12 cellular contexts compared by ENCODE assay signal in the genomic region with DNA sequence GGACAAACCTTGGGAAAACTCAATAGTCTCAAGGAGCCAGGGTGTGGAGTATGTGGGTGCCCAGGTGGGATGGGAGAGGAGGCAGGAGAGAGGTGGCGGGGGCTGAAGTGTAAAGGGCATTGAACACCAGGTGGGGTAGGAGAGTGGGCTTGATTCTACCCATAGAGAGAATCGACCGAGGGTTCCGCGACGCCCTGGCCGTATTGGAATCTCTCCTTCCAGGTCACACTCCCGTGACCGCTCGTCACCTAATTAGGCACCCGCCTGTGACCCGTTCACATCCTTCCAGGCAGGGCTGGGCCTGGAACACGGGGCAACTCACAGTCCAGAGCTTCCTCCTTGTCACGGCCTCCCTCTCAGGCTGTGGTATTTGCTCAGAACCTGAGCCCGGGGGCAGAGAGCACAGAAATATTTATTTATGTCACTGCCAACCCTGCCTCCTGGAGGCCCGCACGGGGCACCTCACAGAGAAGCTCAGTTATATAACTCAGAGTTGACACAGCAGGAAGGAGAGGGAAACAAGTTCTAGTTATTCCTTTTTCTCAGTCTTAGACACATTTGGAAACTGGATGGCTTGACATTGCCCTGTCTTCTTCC. TPM values are rescaled to one million over a fixed set of nuclear protein-coding genes. Genes with fewer than 3 reads are reported as not detected.
DNase-seq lines count a peak whose midpoint lies in the region; ATAC-seq and TF ChIP-seq lines count a peak whose summit lies in the region.
"Had no signal": no experiment of that assay in that cellular context is flagged by ENCODE, and none has a peak within 500 bp of the region (broad histone marks: within the 10 kb centered on the region; RNA-seq: fewer than 3 reads in every experiment).

No MANE protein-coding gene starts in this region.

- no peak overlapping the region for H3K4ac ChIP-seq in neuronal stem cell (ENCODE audit: low read length)

- no peak overlapping the region for H4K8ac ChIP-seq in neuronal stem cell (ENCODE audit: low read depth, low read length)

- ATAC-seq in GM21529 (IDR thresholded peaks at IDR 0.05; ENCODE audit: unreplicated experiment), result no peak
- no peak for ATAC-seq in GM19395 (IDR thresholded peaks at IDR 0.05; ENCODE audit: unreplicated experiment)
- ATAC-seq in HG02588 (IDR thresholded peaks at IDR 0.05; ENCODE audit: unreplicated experiment), result no peak

- no peak overlapping the region for H2AK5ac ChIP-seq in neuronal stem cell (ENCODE audit: low read depth, low read length)

- no peak overlapping the region for H3K23ac ChIP-seq in neuronal stem cell (ENCODE audit: low read depth, low read length, poor library complexity)

- no peak overlapping the region for H4K91ac ChIP-seq in neuronal stem cell (ENCODE audit: low read depth, low read length, poor library complexity)

- no peak overlapping the region for H3K9ac ChIP-seq in neuronal stem cell (ENCODE audit: low read depth, low read length, poor library complexity)

- no peak overlapping the region for H2BK5ac ChIP-seq in neuronal stem cell (ENCODE audit: low read length)

- peak overlapping the region; percentile 24 for H3K4me3 Mint-ChIP-seq in Calu3 (ENCODE audit: low read depth, unreplicated experiment)
- H3K4me3 Mint-ChIP-seq in activated CD4-positive, alpha-beta memory T cell treated with anti-CD3 and anti-CD28 coated beads for 36 hours, result no peak overlapping the region

- H3K27ac Mint-ChIP-seq in Calu3 (ENCODE audit: unreplicated experiment), result peak overlapping the region; percentile 74
- H3K27ac Mint-ChIP-seq in activated CD4-positive, alpha-beta memory T cell treated with anti-CD3 and anti-CD28 coated beads for 36 hours, result no peak overlapping the region

- no peak overlapping the region for H3K4me2 ChIP-seq in neuronal stem cell (ENCODE audit: insufficient read depth, low read length, poor library complexity, severe bottlenecking)

- no peaks in the 10 kb centered on the region for H3K9me3 ChIP-seq in neuronal stem cell (replicated peaks in 1 of 2; ENCODE audit: control insufficient read depth in 2 of 2, insufficient read depth in 1 of 2, low read depth in 1 of 2, low read length in 2 of 2)
- H3K9me3 ChIP-seq: adrenal gland had no signal

- H3K36me3 Mint-ChIP-seq in Calu3 (ENCODE audit: insufficient read depth, unreplicated experiment), result peaks cover 22% of the 10 kb centered on the region
- no peaks in the 10 kb centered on the region for H3K36me3 Mint-ChIP-seq in activated CD4-positive, alpha-beta memory T cell treated with anti-CD3 and anti-CD28 coated beads for 36 hours

- no peaks in the 10 kb centered on the region for H3K27me3 Mint-ChIP-seq in Calu3 (ENCODE audit: unreplicated experiment)
- H3K27me3 Mint-ChIP-seq in activated CD4-positive, alpha-beta memory T cell treated with anti-CD3 and anti-CD28 coated beads for 36 hours, result no peaks in the 10 kb centered on the region

- BruUV-seq in Calu3 (replicated peaks; lab: Mats Ljungman, UMichigan), result no TSS peak

- no peaks in the 10 kb centered on the region for H3K9me3 Mint-ChIP-seq in Calu3 (ENCODE audit: low read depth, unreplicated experiment)
- H3K9me3 Mint-ChIP-seq in activated CD4-positive, alpha-beta memory T cell treated with anti-CD3 and anti-CD28 coated beads for 36 hours, result no peaks in the 10 kb centered on the region

- peak; percentile 75 for DNase-seq in Calu3
- DNase-seq in NOMO-1 treated with DMSO at 0.1 percent for 48 hours (lab: John Stamatoyannopoulos, UW; ENCODE audit: unreplicated experiment), result peak; percentile 32
- peak; percentile 31 for DNase-seq in glomerular visceral epithelial cell (ENCODE audit: extremely low spot score)
- no peak for DNase-seq in neuronal stem cell (ENCODE audit: low spot score)
- DNase-seq in activated CD4-positive, alpha-beta memory T cell treated with anti-CD3 and anti-CD28 coated beads for 36 hours, result no peak
- DNase-seq: activated CD4-positive, CD25-positive, alpha-beta regulatory T cell; NCI-H82 had no signal

- peaks cover 0 to 12% (median 0%) of the 10 kb centered on the region in 3 experiments for H3K27me3 ChIP-seq in neuronal stem cell (ENCODE audit: control insufficient read depth in 3 of 3, insufficient read depth in 3 of 3, low read depth in 1 of 3, low read length in 3 of 3)
- H3K27me3 ChIP-seq: adrenal gland had no signal

- no peak for TF ChIP-seq CTCF in Calu3 (IDR thresholded peaks at IDR 0.05; ENCODE audit: unreplicated experiment)

- H3K27ac ChIP-seq in neuronal stem cell (replicated peaks; ENCODE audit: low read length), result no peak overlapping the region
- H3K27ac ChIP-seq: adrenal gland had no signal

- H2BK120ac ChIP-seq in neuronal stem cell (ENCODE audit: low read depth, low read length), result no peak overlapping the region

- no peaks in the 10 kb centered on the region for H3K36me3 ChIP-seq in neuronal stem cell (replicated peaks in 1 of 2; ENCODE audit: control insufficient read depth in 2 of 2, insufficient read depth in 2 of 2, low read length in 2 of 2)
- H3K36me3 ChIP-seq: adrenal gland had no signal

- CTCF ChIA-PET in Calu3 (lab: Charles Lee), result interaction anchor here (1.0 to 1.4 kb wide), 8 partner anchors 9 to 27 kb away, joined by 3 to 9 read pairs (median 4); no protein-coding TSS in a partner anchor
- CTCF ChIA-PET in activated CD4-positive, alpha-beta memory T cell treated with anti-CD3 and anti-CD28 coated beads for 36 hours (lab: Charles Lee), result interaction anchor here (1.3 to 1.5 kb wide), 2 partner anchors 19 to 369 kb away, joined by 3 read pairs; no protein-coding TSS in a partner anchor

- no peak overlapping the region for H2BK15ac ChIP-seq in neuronal stem cell (ENCODE audit: low read length)

- WGBS in neuronal stem cell (ENCODE audit: extremely low coverage in 2 of 2, insufficient read length in 2 of 2, insufficient replicate concordance in 1 of 2), 2 donors, result no CpG with 5 or more reads among the region's 17 CpGs

- H3K4me1 Mint-ChIP-seq in Calu3 (ENCODE audit: low read depth, unreplicated experiment), result peaks cover 56% of the 10 kb centered on the region
- H3K4me1 Mint-ChIP-seq in activated CD4-positive, alpha-beta memory T cell treated with anti-CD3 and anti-CD28 coated beads for 36 hours (ENCODE audit: low read depth), result peaks cover 5% of the 10 kb centered on the region

- intact Hi-C loops in Calu3 (cut with micrococcal nuclease; ENCODE audit: unreplicated experiment), result no loop called here
- intact Hi-C loops in activated CD4-positive, alpha-beta memory T cell treated with anti-CD3 and anti-CD28 coated beads for 36 hours (cut with micrococcal nuclease), result no loop called here

- H3K14ac ChIP-seq in neuronal stem cell (ENCODE audit: low read length), result no peak overlapping the region

- H3K18ac ChIP-seq in neuronal stem cell (ENCODE audit: low read length), result peak overlapping the region; percentile 14

- no peaks in the 10 kb centered on the region for H3K79me1 ChIP-seq in neuronal stem cell (ENCODE audit: low read depth, low read length)

- H2BK12ac ChIP-seq in neuronal stem cell (ENCODE audit: low read length), result no peak overlapping the region

- POLR2A ChIA-PET in activated CD4-positive, alpha-beta memory T cell treated with anti-CD3 and anti-CD28 coated beads for 36 hours (lab: Charles Lee), result no interaction called here

- no peak overlapping the region for H3K4me3 ChIP-seq in neuronal stem cell (ENCODE audit: low read length in 2 of 2)
- H3K4me3 ChIP-seq: adrenal gland had no signal

- H2AFZ ChIP-seq in neuronal stem cell (ENCODE audit: low read length), result no peak overlapping the region

- no peaks in the 10 kb centered on the region for H3K4me1 ChIP-seq in neuronal stem cell (ENCODE audit: control insufficient read depth in 2 of 2, insufficient read depth in 1 of 2, low read depth in 1 of 2, low read length in 2 of 2)
- H3K4me1 ChIP-seq: adrenal gland had no signal

RNA-seq across cellular contexts. Expression of a gene that starts 12.0 kb away (rescaled TPM):
- 63.9 and 78.8 TPM in 2 replicates for total RNA-seq in Calu3 (2022)
- polyA plus RNA-seq in neuronal stem cell (2013, experiment 1 of 2), result 0.01 TPM
- 0.03 TPM for polyA plus RNA-seq in neuronal stem cell (2013, experiment 2 of 2)
- total RNA-seq in activated CD4-positive, alpha-beta memory T cell treated with anti-CD3 and anti-CD28 coated beads for 36 hours, result under 1 TPM; 0.05 to 0.07 TPM
- total RNA-seq: osteoblast had no signal

Comparison
In these comparisons a context has a peak if more than half of its experiments do, and no peak if none do; other contexts are left out.
1. DNase-seq: peak in Calu3 (single experiment), NOMO-1 treated with DMSO at 0.1 percent for 48 hours (single experiment) and glomerular visceral epithelial cell (single experiment); none in neuronal stem cell (single experiment) and activated CD4-positive, alpha-beta memory T cell treated with anti-CD3 and anti-CD28 coated beads for 36 hours (single experiment).
2. RNA of a gene that starts 12.0 kb away (total RNA-seq): 63.9 to 78.8 TPM in Calu3; 0.05 to 0.07 TPM in activated CD4-positive, alpha-beta memory T cell treated with anti-CD3 and anti-CD28 coated beads for 36 hours; every median in the first group is over 10 times any median in the second.